ENCODE assay signal across 24 cellular contexts in genomic region chr9:89929315-89929714, GRCh38.
"Had no signal": no experiment of that assay in that cellular context is flagged by ENCODE, and none has a peak within 500 bp of the region (broad histone marks: within the 10 kb centered on the region; RNA-seq: fewer than 3 reads in every experiment).

No MANE protein-coding gene starts in this region.

- H3K27ac Mint-ChIP-seq: activated CD4-positive, alpha-beta T cell treated with anti-CD3 and anti-CD28 coated beads for 36 hours; activated naive CD4-positive, alpha-beta T cell treated with anti-CD3 and anti-CD28 coated beads, Interleukin-2, amount 10 ng/mL, durations not matched to agents 7 days and 5 days; activated naive CD8-positive, alpha-beta T cell treated with anti-CD3 and anti-CD28 coated beads, Interleukin-2, amount 10 ng/mL, durations not matched to agents 7 days and 5 days; activated T-helper 1 cell treated with anti-CD3 and anti-CD28 coated beads, Interleukin-12 subunit alpha, Interleukin-12 subunit beta, Interleukin-2, Interleukin-4 antibody, amounts not matched to agents 30 ng/mL and 10 ng/mL and 1 ng/mL, durations not matched to agents 14 hours and 24 hours and 36 hours; effector memory CD8-positive, alpha-beta T cell; natural killer cell treated with Interleukin-12 subunit alpha and Interleukin-12 subunit beta and Interleukin-15 and Interleukin-18, amount 100 ng/mL, for 72 hours had no signal

- H3K9me3 Mint-ChIP-seq: activated naive CD4-positive, alpha-beta T cell treated with anti-CD3 and anti-CD28 coated beads, Interleukin-2, amount 10 ng/mL, durations not matched to agents 7 days and 5 days; activated naive CD8-positive, alpha-beta T cell treated with anti-CD3 and anti-CD28 coated beads, Interleukin-2, amount 10 ng/mL, durations not matched to agents 7 days and 5 days; activated T-helper 1 cell treated with anti-CD3 and anti-CD28 coated beads, Interleukin-12 subunit alpha, Interleukin-12 subunit beta, Interleukin-2, Interleukin-4 antibody, amounts not matched to agents 30 ng/mL and 10 ng/mL and 1 ng/mL, durations not matched to agents 14 hours and 24 hours and 36 hours; effector memory CD8-positive, alpha-beta T cell; natural killer cell treated with Interleukin-12 subunit alpha and Interleukin-12 subunit beta and Interleukin-15 and Interleukin-18, amount 100 ng/mL, for 72 hours had no signal

- DNase-seq: activated CD4-positive, alpha-beta T cell treated with anti-CD3 and anti-CD28 coated beads for 36 hours; activated CD4-positive, alpha-beta T cell treated with anti-CD3 and anti-CD28 coated beads, Interleukin-2, amount 50 U/mL, for 4 hours; activated CD4-positive, CD25-positive, alpha-beta regulatory T cell; activated gamma-delta T cell; activated naive CD8-positive, alpha-beta T cell treated with anti-CD3 and anti-CD28 coated beads, Interleukin-2, amount 10 ng/mL, durations not matched to agents 7 days and 5 days; activated T-cell treated with anti-CD3 and anti-CD28 coated beads, Interleukin-2, amount 50 U/mL, for 1 hour; cortex of kidney; effector memory CD8-positive, alpha-beta T cell; heart right ventricle; kidney glomerular epithelial cell; left ventricle myocardium inferior; mesendoderm; pancreas; spleen had no signal

- H3K27me3 ChIP-seq: ascending aorta, neutrophil, pancreas, suprapubic skin, tibial artery had no signal

- H3K9me3 ChIP-seq: ascending aorta, heart right ventricle, left ventricle myocardium inferior, neutrophil, pancreas, psoas muscle, spleen, suprapubic skin, tibial artery had no signal

- H3K27ac ChIP-seq: ascending aorta, foreskin keratinocyte, neutrophil, pancreas, psoas muscle, suprapubic skin, tibial artery had no signal

- H3K4me3 ChIP-seq: ascending aorta, heart right ventricle, left ventricle myocardium inferior, lung, pancreas, psoas muscle, spleen, suprapubic skin, tibial artery had no signal

- H3K36me3 ChIP-seq: ascending aorta, heart right ventricle, left ventricle myocardium inferior, neutrophil, pancreas, spleen, suprapubic skin, tibial artery had no signal

- H3K4me1 ChIP-seq: foreskin keratinocyte had no signal

- ATAC-seq: activated CD4-positive, alpha-beta T cell treated with anti-CD3 and anti-CD28 coated beads for 36 hours; effector memory CD8-positive, alpha-beta T cell; natural killer cell treated with Interleukin-12 subunit alpha and Interleukin-12 subunit beta and Interleukin-15 and Interleukin-18, amount 100 ng/mL, for 72 hours had no signal

- H3K4me3 Mint-ChIP-seq: activated CD4-positive, alpha-beta T cell treated with anti-CD3 and anti-CD28 coated beads for 36 hours; activated naive CD4-positive, alpha-beta T cell treated with anti-CD3 and anti-CD28 coated beads, Interleukin-2, amount 10 ng/mL, durations not matched to agents 7 days and 5 days; activated naive CD8-positive, alpha-beta T cell treated with anti-CD3 and anti-CD28 coated beads, Interleukin-2, amount 10 ng/mL, durations not matched to agents 7 days and 5 days; activated T-helper 1 cell treated with anti-CD3 and anti-CD28 coated beads, Interleukin-12 subunit alpha, Interleukin-12 subunit beta, Interleukin-2, Interleukin-4 antibody, amounts not matched to agents 30 ng/mL and 10 ng/mL and 1 ng/mL, durations not matched to agents 14 hours and 24 hours and 36 hours; effector memory CD8-positive, alpha-beta T cell; natural killer cell treated with Interleukin-12 subunit alpha and Interleukin-12 subunit beta and Interleukin-15 and Interleukin-18, amount 100 ng/mL, for 72 hours had no signal

- H3K36me3 Mint-ChIP-seq: activated naive CD4-positive, alpha-beta T cell treated with anti-CD3 and anti-CD28 coated beads, Interleukin-2, amount 10 ng/mL, durations not matched to agents 7 days and 5 days; activated naive CD8-positive, alpha-beta T cell treated with anti-CD3 and anti-CD28 coated beads, Interleukin-2, amount 10 ng/mL, durations not matched to agents 7 days and 5 days; natural killer cell treated with Interleukin-12 subunit alpha and Interleukin-12 subunit beta and Interleukin-15 and Interleukin-18, amount 100 ng/mL, for 72 hours had no signal
